1 cellular context compared by ENCODE assay signal in the genomic region with DNA sequence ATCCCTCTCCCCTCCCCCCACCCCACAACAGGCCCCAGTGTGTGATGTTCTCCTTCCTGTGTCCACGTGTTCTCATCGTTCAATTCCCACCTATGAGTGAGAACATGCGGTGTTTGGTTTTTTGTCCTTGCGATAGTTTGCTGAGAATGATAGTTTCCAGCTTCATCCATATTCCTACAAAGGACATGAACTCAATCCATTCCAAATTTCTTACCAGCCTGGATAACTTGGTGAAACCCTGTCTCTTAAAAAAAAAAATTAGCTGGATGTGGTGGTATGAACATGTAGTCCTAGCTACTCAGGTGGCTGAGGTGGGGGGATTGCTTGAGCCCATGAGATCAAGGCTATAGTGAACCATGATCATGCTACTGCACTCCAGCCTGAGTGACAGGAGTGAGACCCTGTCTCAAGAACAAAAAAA.
A peak's percentile ranks its signal among the peaks of the same experiment; 100 is the strongest.
TF ChIP-seq lines count a peak whose summit lies in the region.
"Not testable (repeated sequence)": the region's sequence is repeated elsewhere in the genome, so short reads cannot be mapped to it uniquely, and the experiment has no call there.

No MANE protein-coding gene starts in this region.

TF ChIP-seq in K562, 482 proteins besides CTCF, POLR2A, EP300 and RAD21 (continued from another document and continues in another):
- peak; percentile 36; the same call in 1 of the 2 replicates for TF ChIP-seq ZBTB40 (IDR thresholded peaks at IDR 0.05)
- TF ChIP-seq ZBTB40 (CRISPR knock-in tag; IDR thresholded peaks at IDR 0.05); NR2C1 (IDR thresholded peaks at IDR 0.05): not testable (repeated sequence)
- TF ChIP-seq HIVEP1 (CRISPR knock-in tag; IDR thresholded peaks at IDR 0.05), result 0 out of 2 replicates have a peak, but pooled peaks have one; percentile 63
- peak; percentile 24; the same call in 1 of the 2 replicates for TF ChIP-seq TAL1 (IDR thresholded peaks at IDR 0.05)
- 0 out of 2 replicates have a peak, but pooled peaks have one; percentile 24 for TF ChIP-seq NR2C1 (tag; IDR thresholded peaks at IDR 0.05)
- TF ChIP-seq ZBTB2 (IDR thresholded peaks at IDR 0.05), result peak; percentile 43; the same call in 1 of the 2 replicates
- 0 out of 4 replicates have a peak, but pooled peaks of 1 of the 2 experiments have one; percentile 7 for TF ChIP-seq FOXA3 (CRISPR knock-in tag; conservative IDR thresholded peaks at IDR 0.05 in 1 of 2, IDR thresholded peaks at IDR 0.05 in 1 of 2)
- peak; percentile 84 for TF ChIP-seq EP400 (IDR thresholded peaks at IDR 0.05)
- TF ChIP-seq DMBX1 (CRISPR knock-in tag; IDR thresholded peaks at IDR 0.05; ENCODE audit: borderline replicate concordance), result peak; percentile 88
- peak; percentile 90; the same call in 1 of the 2 replicates for TF ChIP-seq HDGF (IDR thresholded peaks at IDR 0.05)
- TF ChIP-seq ARNT (IDR thresholded peaks at IDR 0.05), result peak; percentile 59 to 76; a peak in 2 of 4 replicates
- peak; percentile 57; the same call in 1 of the 2 replicates for TF ChIP-seq CREB3L1 (IDR thresholded peaks at IDR 0.05; ENCODE audit: borderline replicate concordance, low read depth)
- peak; percentile 67 for TF ChIP-seq CXXC5 (CRISPR knock-in tag; IDR thresholded peaks at IDR 0.05)
- 0 out of 2 replicates have a peak, but pooled peaks have one; percentile 42 for TF ChIP-seq MTA1 (IDR thresholded peaks at IDR 0.05; ENCODE audit: borderline replicate concordance)
- peak; percentile 77; the same call in 1 of the 2 replicates for TF ChIP-seq NFRKB (IDR thresholded peaks at IDR 0.05; ENCODE audit: low read depth)
- TF ChIP-seq TRIM28 (IDR thresholded peaks at IDR 0.05), result 0 out of 2 replicates have a peak, but pooled peaks have one; percentile 36
- TF ChIP-seq, protein P1, sequence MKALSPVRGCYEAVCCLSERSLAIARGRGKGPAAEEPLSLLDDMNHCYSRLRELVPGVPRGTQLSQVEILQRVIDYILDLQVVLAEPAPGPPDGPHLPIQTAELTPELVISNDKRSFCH (CRISPR knock-in tag; IDR thresholded peaks at IDR 0.05), result not testable (repeated sequence)
- TF ChIP-seq, protein P1 (tag; IDR thresholded peaks at IDR 0.05), result 0 out of 2 replicates have a peak, but pooled peaks have one; percentile 49
- peak; percentile 97 for TF ChIP-seq ZNF592 (IDR thresholded peaks at IDR 0.05)
- TF ChIP-seq, protein P2, sequence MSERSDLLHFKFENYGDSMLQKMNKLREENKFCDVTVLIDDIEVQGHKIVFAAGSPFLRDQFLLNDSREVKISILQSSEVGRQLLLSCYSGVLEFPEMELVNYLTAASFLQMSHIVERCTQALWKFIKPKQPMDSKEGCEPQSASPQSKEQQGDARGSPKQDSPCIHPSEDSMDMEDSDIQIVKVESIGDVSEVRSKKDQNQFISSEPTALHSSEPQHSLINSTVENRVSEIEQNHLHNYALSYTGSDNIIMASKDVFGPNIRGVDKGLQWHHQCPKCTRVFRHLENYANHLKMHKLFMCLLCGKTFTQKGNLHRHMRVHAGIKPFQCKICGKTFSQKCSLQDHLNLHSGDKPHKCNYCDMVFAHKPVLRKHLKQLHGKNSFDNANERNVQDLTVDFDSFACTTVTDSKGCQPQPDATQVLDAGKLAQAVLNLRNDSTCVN (CRISPR knock-in tag; IDR thresholded peaks at IDR 0.05), result 0 out of 2 replicates have a peak, but pooled peaks have one; percentile 42
- peak; percentile 40; the same call in 1 of the 2 replicates for TF ChIP-seq IFI16 (CRISPR knock-in tag; IDR thresholded peaks at IDR 0.05)
- TF ChIP-seq, protein P3, sequence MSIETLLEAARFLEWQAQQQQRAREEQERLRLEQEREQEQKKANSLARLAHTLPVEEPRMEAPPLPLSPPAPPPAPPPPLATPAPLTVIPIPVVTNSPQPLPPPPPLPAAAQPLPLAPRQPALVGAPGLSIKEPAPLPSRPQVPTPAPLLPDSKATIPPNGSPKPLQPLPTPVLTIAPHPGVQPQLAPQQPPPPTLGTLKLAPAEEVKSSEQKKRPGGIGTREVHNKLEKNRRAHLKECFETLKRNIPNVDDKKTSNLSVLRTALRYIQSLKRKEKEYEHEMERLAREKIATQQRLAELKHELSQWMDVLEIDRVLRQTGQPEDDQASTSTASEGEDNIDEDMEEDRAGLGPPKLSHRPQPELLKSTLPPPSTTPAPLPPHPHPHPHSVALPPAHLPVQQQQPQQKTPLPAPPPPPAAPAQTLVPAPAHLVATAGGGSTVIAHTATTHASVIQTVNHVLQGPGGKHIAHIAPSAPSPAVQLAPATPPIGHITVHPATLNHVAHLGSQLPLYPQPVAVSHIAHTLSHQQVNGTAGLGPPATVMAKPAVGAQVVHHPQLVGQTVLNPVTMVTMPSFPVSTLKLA (conservative IDR thresholded peaks at IDR 0.05), result peak; percentile 77 to 88
- 0 out of 3 replicates have a peak, but pooled peaks of 1 of the 2 experiments have one; percentile 30 for TF ChIP-seq CBX3 (IDR thresholded peaks at IDR 0.05; ENCODE audit: borderline replicate concordance in 1 of 2, low read length in 2 of 2)
- TF ChIP-seq SMARCA4 (IDR thresholded peaks at IDR 0.05), result 0 out of 2 replicates have a peak, but pooled peaks have one; percentile 57
- TF ChIP-seq, protein P4, sequence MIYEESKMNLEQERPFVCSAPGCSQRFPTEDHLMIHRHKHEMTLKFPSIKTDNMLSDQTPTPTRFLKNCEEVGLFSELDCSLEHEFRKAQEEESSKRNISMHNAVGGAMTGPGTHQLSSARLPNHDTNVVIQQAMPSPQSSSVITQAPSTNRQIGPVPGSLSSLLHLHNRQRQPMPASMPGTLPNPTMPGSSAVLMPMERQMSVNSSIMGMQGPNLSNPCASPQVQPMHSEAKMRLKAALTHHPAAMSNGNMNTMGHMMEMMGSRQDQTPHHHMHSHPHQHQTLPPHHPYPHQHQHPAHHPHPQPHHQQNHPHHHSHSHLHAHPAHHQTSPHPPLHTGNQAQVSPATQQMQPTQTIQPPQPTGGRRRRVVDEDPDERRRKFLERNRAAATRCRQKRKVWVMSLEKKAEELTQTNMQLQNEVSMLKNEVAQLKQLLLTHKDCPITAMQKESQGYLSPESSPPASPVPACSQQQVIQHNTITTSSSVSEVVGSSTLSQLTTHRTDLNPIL (CRISPR knock-in tag; IDR thresholded peaks at IDR 0.05), result peak; percentile 56; the same call in 1 of the 2 replicates
- TF ChIP-seq KHSRP (IDR thresholded peaks at IDR 0.05), result peak; percentile 51; the same call in 1 of the 2 replicates
- 0 out of 2 replicates have a peak, but pooled peaks have one; percentile 34 for TF ChIP-seq SMAD3 (CRISPR knock-in tag; conservative IDR thresholded peaks at IDR 0.05)
- TF ChIP-seq MAZ (CRISPR knock-in tag; conservative IDR thresholded peaks at IDR 0.05 in 1 of 2, IDR thresholded peaks at IDR 0.05 in 1 of 2), result 0 out of 4 replicates have a peak, but pooled peaks of 1 of the 2 experiments have one; percentile 25
- 0 out of 2 replicates have a peak, but pooled peaks have one; percentile 61 for TF ChIP-seq NBN (IDR thresholded peaks at IDR 0.05; ENCODE audit: low read depth)
- TF ChIP-seq DPF2 (IDR thresholded peaks at IDR 0.05), result peak; percentile 63
